In genomic region chr22:42326786-42327185, GRCh38 we compare ENCODE assay signal across 15 cellular contexts. TPM values are rescaled to one million over a fixed set of nuclear protein-coding genes. Genes with fewer than 3 reads are reported as not detected.
DNase-seq lines count a peak whose midpoint lies in the region; ATAC-seq and TF ChIP-seq lines count a peak whose summit lies in the region.
"Had no signal": no experiment of that assay in that cellular context is flagged by ENCODE, and none has a peak within 500 bp of the region (broad histone marks: within the 10 kb centered on the region; RNA-seq: fewer than 3 reads in every experiment).

No MANE protein-coding gene starts in this region.

- POLR2A ChIA-PET in CD8-positive, alpha-beta memory T cell (lab: Charles Lee): interaction anchor here (0.6 kb wide), 1 partner anchor 58 kb away, joined by 3 read pairs; no protein-coding TSS in a partner anchor

- peaks cover 15% of the 10 kb centered on the region for H3K4me1 Mint-ChIP-seq in activated T-helper 17 cell treated with anti-CD3 and anti-CD28 coated beads, Interleukin-2, amount 50 U/mL, for 72 hours
- H3K4me1 Mint-ChIP-seq in CD8-positive, alpha-beta memory T cell: peaks cover 35 to 58% (median 55%) of the 10 kb centered on the region in 3 donors

- H3K9me3 ChIP-seq in KOPT-K1 (ENCODE audit: insufficient read depth, low read length, poor library complexity, severe bottlenecking) (no peaks in the 10 kb centered on the region), fibroblast of lung (ENCODE audit: control insufficient read depth, insufficient read depth, low read depth, low read length) (no peaks in the 10 kb centered on the region)
- no peaks in the 10 kb centered on the region for H3K9me3 ChIP-seq in CD8-positive, alpha-beta memory T cell (ENCODE audit: low read length)

- CTCF ChIA-PET in CD8-positive, alpha-beta memory T cell (lab: Charles Lee): no interaction called here

- H3K27ac ChIP-seq in KOPT-K1 (ENCODE audit: low read depth, low read length, poor library complexity, severe bottlenecking) (peak overlapping the region; percentile 19), fibroblast of lung (ENCODE audit: insufficient read depth, low read length) (no peak overlapping the region)
- H3K27ac ChIP-seq in CD8-positive, alpha-beta memory T cell (ENCODE audit: low read depth, low read length): no peak overlapping the region
- H3K27ac ChIP-seq: SK-N-MC had no signal

- no peak for ATAC-seq in activated T-helper 17 cell treated with anti-CD3 and anti-CD28 coated beads, Interleukin-2, amount 50 U/mL, for 72 hours (replicated peaks)
- no peak for ATAC-seq in GM18868 (IDR thresholded peaks at IDR 0.05; ENCODE audit: unreplicated experiment)
- ATAC-seq in GM18502 (IDR thresholded peaks at IDR 0.05; ENCODE audit: poor library complexity, unreplicated experiment): no peak
- ATAC-seq: PC-3 had no signal

- no peak overlapping the region for H3K4me3 Mint-ChIP-seq in activated T-helper 17 cell treated with anti-CD3 and anti-CD28 coated beads, Interleukin-2, amount 50 U/mL, for 72 hours
- no peak overlapping the region for H3K4me3 Mint-ChIP-seq in CD8-positive, alpha-beta memory T cell

- no peak overlapping the region for H3K9ac ChIP-seq in fibroblast of lung (ENCODE audit: insufficient read depth, low read length)

- H3K36me3 ChIP-seq in KOPT-K1 (ENCODE audit: insufficient read depth, low read length) (no peaks in the 10 kb centered on the region), fibroblast of lung (ENCODE audit: control insufficient read depth, insufficient read depth, low read length) (no peaks in the 10 kb centered on the region)
- H3K36me3 ChIP-seq in CD8-positive, alpha-beta memory T cell (ENCODE audit: insufficient read depth, low read length): no peaks in the 10 kb centered on the region

- H3K27me3 ChIP-seq in fibroblast of lung (ENCODE audit: control insufficient read depth, insufficient read depth, low read length): no peaks in the 10 kb centered on the region
- no peaks in the 10 kb centered on the region for H3K27me3 ChIP-seq in CD8-positive, alpha-beta memory T cell (ENCODE audit: insufficient read depth, low read length, poor library complexity, severe bottlenecking)

- no peak overlapping the region for H3K4me3 ChIP-seq in AG09309 (ENCODE audit: control insufficient read depth, low read depth, low read length)
- H3K4me3 ChIP-seq in fibroblast of lung (replicated peaks in 1 of 4; ENCODE audit: control extremely low read depth in 1 of 4, insufficient read depth in 1 of 4, low read depth in 3 of 4, low read length in 4 of 4): no peak overlapping the region
- no peak overlapping the region for H3K4me3 ChIP-seq in CD8-positive, alpha-beta memory T cell (ENCODE audit: low read length)
- H3K4me3 ChIP-seq: SK-N-MC had no signal

- no peak for TF ChIP-seq CTCF in AG09309 (IDR thresholded peaks at IDR 0.05; ENCODE audit: control insufficient read depth, insufficient read depth, low read depth, low read length, missing control alignments)
- TF ChIP-seq CTCF in fibroblast of lung (conservative IDR thresholded peaks at IDR 0.05 in 1 of 2, IDR thresholded peaks at IDR 0.05 in 1 of 2; ENCODE audit: low read depth in 1 of 2, low read length in 2 of 2): no peak

- H3K36me3 Mint-ChIP-seq in activated T-helper 17 cell treated with anti-CD3 and anti-CD28 coated beads, Interleukin-2, amount 50 U/mL, for 72 hours (ENCODE audit: low read depth): no peaks in the 10 kb centered on the region
- peaks cover 0 to 1% (median 0%) of the 10 kb centered on the region in 3 donors for H3K36me3 Mint-ChIP-seq in CD8-positive, alpha-beta memory T cell
- H3K36me3 Mint-ChIP-seq: CD4-positive, alpha-beta memory T cell had no signal

- no peak overlapping the region for H2AFZ ChIP-seq in fibroblast of lung (ENCODE audit: low read length)

- H3K4me2 ChIP-seq in fibroblast of lung (ENCODE audit: extremely low read depth, insufficient read depth, low read length): no peak overlapping the region

- no peaks in the 10 kb centered on the region for H4K20me1 ChIP-seq in fibroblast of lung (ENCODE audit: control insufficient read depth, extremely low read depth, insufficient read depth, low read length)

- no peaks in the 10 kb centered on the region for H3K9me3 Mint-ChIP-seq in activated T-helper 17 cell treated with anti-CD3 and anti-CD28 coated beads, Interleukin-2, amount 50 U/mL, for 72 hours
- H3K9me3 Mint-ChIP-seq in CD8-positive, alpha-beta memory T cell: no peaks in the 10 kb centered on the region

- no peaks in the 10 kb centered on the region for H3K27me3 Mint-ChIP-seq in activated T-helper 17 cell treated with anti-CD3 and anti-CD28 coated beads, Interleukin-2, amount 50 U/mL, for 72 hours
- H3K27me3 Mint-ChIP-seq in CD8-positive, alpha-beta memory T cell: peaks cover 0 to 4% of the 10 kb centered on the region in 2 donors
- H3K27me3 Mint-ChIP-seq: CD4-positive, alpha-beta memory T cell had no signal

- H3K27ac Mint-ChIP-seq in activated T-helper 17 cell treated with anti-CD3 and anti-CD28 coated beads, Interleukin-2, amount 50 U/mL, for 72 hours: peak overlapping the region; percentile 15
- H3K27ac Mint-ChIP-seq in CD8-positive, alpha-beta memory T cell: peak overlapping the region in 3 of 8 donors; percentile 9 to 18 (median 17)

- H3K79me2 ChIP-seq in fibroblast of lung (ENCODE audit: control insufficient read depth, insufficient read depth, low read length): no peaks in the 10 kb centered on the region

- H3K4me1 ChIP-seq in fibroblast of lung (ENCODE audit: control insufficient read depth, extremely low read depth, insufficient read depth, low read length): no peaks in the 10 kb centered on the region
- H3K4me1 ChIP-seq in CD8-positive, alpha-beta memory T cell (ENCODE audit: insufficient read depth, low read length): peaks cover 40% of the 10 kb centered on the region

- DNase-seq in AG09309 (ENCODE audit: low read depth): peak; percentile 31
- DNase-seq in fibroblast of lung (ENCODE audit: low read depth in 2 of 2): peak; percentile 16 to 46
- DNase-seq in cerebellum (ENCODE audit: low spot score): no peak
- DNase-seq in CD8-positive, alpha-beta memory T cell: no peak
- DNase-seq: CD4-positive, alpha-beta memory T cell; DND-41; H7; NCI-H1436 treated with DMSO at 0.1 percent for 48 hours; NCI-H69; PC-3 had no signal

RNA-seq across cellular contexts. Expression of gene TCF20, which starts 56.3 kb away (rescaled TPM):
- 10 to 100 TPM; 61.2 to 72.5 TPM for total RNA-seq in activated T-helper 17 cell treated with anti-CD3 and anti-CD28 coated beads, Interleukin-2, amount 50 U/mL, for 72 hours
- total RNA-seq in fibroblast of lung: 21.3 and 25.4 TPM in 2 replicates
- 11.8 and 12.0 TPM in 2 replicates for polyA plus RNA-seq in fibroblast of lung
- polyA plus RNA-seq in fibroblast of lung (2012): 8.3 and 9.9 TPM in 2 replicates
- 20.0 and 21.5 TPM in 2 replicates for polyA minus RNA-seq in fibroblast of lung (ENCODE audit: low replicate concordance)
- 33.2 TPM for total RNA-seq in cerebellum
- 10 to 100 TPM; 64.0 to 68.2 TPM for total RNA-seq in CD8-positive, alpha-beta memory T cell
- 3.3 TPM for polyA plus RNA-seq in CD8-positive, alpha-beta memory T cell

Comparison
In these comparisons a context has a peak if more than half of its experiments do, and no peak if none do; other contexts are left out.
1. DNase-seq: peak in AG09309 (single experiment) and fibroblast of lung (2 of 2); none in cerebellum (single experiment) and CD8-positive, alpha-beta memory T cell (0 of 5).